In genomic region chr4:94333864-94334263, GRCh38 we compare ENCODE assay signal across 33 cellular contexts. TPM values are rescaled to one million over a fixed set of nuclear protein-coding genes. Genes with fewer than 3 reads are reported as not detected.
"Had no signal": no experiment of that assay in that cellular context is flagged by ENCODE, and none has a peak within 500 bp of the region (broad histone marks: within the 10 kb centered on the region; RNA-seq: fewer than 3 reads in every experiment).

No MANE protein-coding gene starts in this region.

- H3K9me3 Mint-ChIP-seq: dendritic cell treated with granulocyte-macrophage colony-stimulating factor and Interleukin-4, amounts not matched to agents 40 ng/mL and 50 ng/mL, for 4 days; mesothelial cell of epicardium; naive B cell; natural killer cell treated with Interleukin-12 subunit alpha and Interleukin-12 subunit beta and Interleukin-15 and Interleukin-18, amount 100 ng/mL, for 72 hours; neural crest cell; stimulated activated effector memory CD8-positive, alpha-beta T cell treated with anti-CD3 and anti-CD28 coated beads, Interleukin-12 subunit alpha, Interleukin-12 subunit beta, amount 100 ng/mL, for 72 hours had no signal

- H3K27ac ChIP-seq: colonic mucosa, esophagus muscularis mucosa, foreskin keratinocyte, left lung, lower lobe of right lung, right atrium auricular region, sigmoid colon, transverse colon, upper lobe of right lung, uterus had no signal

- ATAC-seq: foreskin keratinocyte; left cardiac atrium; left lung; natural killer cell treated with Interleukin-12 subunit alpha and Interleukin-12 subunit beta and Interleukin-15 and Interleukin-18, amount 100 ng/mL, for 72 hours; stimulated activated effector memory CD8-positive, alpha-beta T cell treated with anti-CD3 and anti-CD28 coated beads, Interleukin-12 subunit alpha, Interleukin-12 subunit beta, amount 100 ng/mL, for 72 hours; stimulated activated naive CD8-positive, alpha-beta T cell treated with anti-CD3 and anti-CD28 coated beads, Interleukin-15, Interleukin-2, amounts not matched to agents 100 U/mL and 50 U/mL, for 24 hours; upper lobe of right lung had no signal

- H3K27ac Mint-ChIP-seq: dendritic cell treated with granulocyte-macrophage colony-stimulating factor and Interleukin-4, amounts not matched to agents 40 ng/mL and 50 ng/mL, for 4 days; mesothelial cell of epicardium; natural killer cell treated with Interleukin-12 subunit alpha and Interleukin-12 subunit beta and Interleukin-15 and Interleukin-18, amount 100 ng/mL, for 72 hours; stimulated activated effector memory CD8-positive, alpha-beta T cell treated with anti-CD3 and anti-CD28 coated beads, Interleukin-12 subunit alpha, Interleukin-12 subunit beta, amount 100 ng/mL, for 72 hours had no signal

- H3K27me3 Mint-ChIP-seq: dendritic cell treated with granulocyte-macrophage colony-stimulating factor and Interleukin-4, amounts not matched to agents 40 ng/mL and 50 ng/mL, for 4 days had no signal

- H3K36me3 ChIP-seq: colonic mucosa, esophagus muscularis mucosa, heart right ventricle, left lung, lower lobe of right lung, prostate gland, right atrium auricular region, sigmoid colon, transverse colon, upper lobe of right lung, uterus had no signal

- H3K36me3 Mint-ChIP-seq: mesothelial cell of epicardium; naive B cell; natural killer cell treated with Interleukin-12 subunit alpha and Interleukin-12 subunit beta and Interleukin-15 and Interleukin-18, amount 100 ng/mL, for 72 hours; stimulated activated effector memory CD8-positive, alpha-beta T cell treated with anti-CD3 and anti-CD28 coated beads, Interleukin-12 subunit alpha, Interleukin-12 subunit beta, amount 100 ng/mL, for 72 hours had no signal

- H3K4me3 Mint-ChIP-seq: dendritic cell treated with granulocyte-macrophage colony-stimulating factor and Interleukin-4, amounts not matched to agents 40 ng/mL and 50 ng/mL, for 4 days; mesothelial cell of epicardium; naive B cell; natural killer cell treated with Interleukin-12 subunit alpha and Interleukin-12 subunit beta and Interleukin-15 and Interleukin-18, amount 100 ng/mL, for 72 hours; neural crest cell; stimulated activated effector memory CD8-positive, alpha-beta T cell treated with anti-CD3 and anti-CD28 coated beads, Interleukin-12 subunit alpha, Interleukin-12 subunit beta, amount 100 ng/mL, for 72 hours had no signal

- H3K4me1 ChIP-seq: colonic mucosa, foreskin keratinocyte, left lung, lower lobe of right lung, right atrium auricular region, sigmoid colon, transverse colon, upper lobe of right lung, uterus had no signal

- DNase-seq: colonic mucosa; effector CD8-positive, alpha-beta T cell; foreskin keratinocyte; glutamatergic neuron; heart right ventricle; hippocampal formation; left cardiac atrium; left lung; lower lobe of right lung; mucosa of descending colon; naive B cell; sigmoid colon; stimulated activated CD4-positive, alpha-beta T cell treated with anti-CD3 and anti-CD28 coated beads, Interleukin-2, amount 100 ng/mL, for 24 hours; stimulated activated CD4-positive, alpha-beta T cell treated with anti-CD3 and anti-CD28 coated beads, Interleukin-4, amount 100 ng/mL, for 24 hours; stimulated activated naive CD8-positive, alpha-beta T cell treated with anti-CD3 and anti-CD28 coated beads, Interleukin-15, Interleukin-2, amounts not matched to agents 100 U/mL and 50 U/mL, for 24 hours; transverse colon; upper lobe of right lung; uterus had no signal

- FAIRE-seq: endothelial cell of umbilical vein, islet of Langerhans had no signal

- H3K27me3 ChIP-seq: colonic mucosa, esophagus muscularis mucosa, heart right ventricle, left lung, right atrium auricular region, sigmoid colon, transverse colon, upper lobe of right lung, uterus had no signal

- H3K4me3 ChIP-seq: colonic mucosa, esophagus muscularis mucosa, heart right ventricle, left lung, lower lobe of right lung, mucosa of descending colon, prostate gland, right atrium auricular region, sigmoid colon, transverse colon, upper lobe of right lung, uterus had no signal

- H3K9me3 ChIP-seq: colonic mucosa, esophagus muscularis mucosa, heart right ventricle, left lung, lower lobe of right lung, mucosa of descending colon, prostate gland, right atrium auricular region, sigmoid colon, transverse colon, upper lobe of right lung, uterus had no signal

- H3K4me1 Mint-ChIP-seq: mesothelial cell of epicardium, naive B cell, neural crest cell had no signal

RNA-seq across cellular contexts. Expression of gene HPGDS, which starts 8.8 kb away (rescaled TPM):
- total RNA-seq: chondrocyte, endothelial cell of umbilical vein, epithelial cell of proximal tubule, fibroblast of lung, foreskin keratinocyte, kidney epithelial cell, mesothelial cell of epicardium, neural crest cell, osteocyte had no signal
- polyA plus RNA-seq: endothelial cell of umbilical vein, fibroblast of lung, foreskin keratinocyte had no signal
